28 cellular contexts compared by ENCODE assay signal in genomic region chr12:91129662-91130362, GRCh38. TPM values are rescaled to one million over a fixed set of nuclear protein-coding genes. Genes with fewer than 3 reads are reported as not detected.
"Had no signal": no experiment of that assay in that cellular context is flagged by ENCODE, and none has a peak within 500 bp of the region (broad histone marks: within the 10 kb centered on the region; RNA-seq: fewer than 3 reads in every experiment).

No MANE protein-coding gene starts in this region.

- H3K9me3 ChIP-seq: left ventricle myocardium inferior, neutrophil, pancreas, psoas muscle, right atrium auricular region, thyroid gland, upper lobe of right lung had no signal

- H3K4me3 Mint-ChIP-seq: activated CD4-positive, alpha-beta T cell treated with anti-CD3 and anti-CD28 coated beads, Interleukin-2, amount 10 ng/mL, durations not matched to agents 7 days and 5 days; activated T-cell treated with anti-CD3 and anti-CD28 coated beads, Interleukin-2, amount 50 U/mL, for 4 hours; dendritic cell treated with granulocyte-macrophage colony-stimulating factor and Interleukin-4, amounts not matched to agents 40 ng/mL and 50 ng/mL, for 4 days; natural killer cell; stimulated activated naive CD8-positive, alpha-beta T cell treated with anti-CD3 and anti-CD28 coated beads, Interleukin-15, Interleukin-2, amounts not matched to agents 100 ng/mL and 50 ng/mL, for 24 hours had no signal

- H3K36me3 Mint-ChIP-seq: natural killer cell had no signal

- H3K4me3 ChIP-seq: left ventricle myocardium inferior, pancreas, psoas muscle, right atrium auricular region, thyroid gland, upper lobe of right lung had no signal

- H3K27me3 Mint-ChIP-seq: activated CD4-positive, alpha-beta T cell treated with anti-CD3 and anti-CD28 coated beads, Interleukin-2, amount 10 ng/mL, durations not matched to agents 7 days and 5 days; dendritic cell treated with granulocyte-macrophage colony-stimulating factor and Interleukin-4, amounts not matched to agents 40 ng/mL and 50 ng/mL, for 4 days had no signal

- H3K4me1 ChIP-seq: left ventricle myocardium inferior, pancreas, psoas muscle, right atrium auricular region, thyroid gland, upper lobe of right lung had no signal

- H3K4me1 Mint-ChIP-seq: activated CD4-positive, alpha-beta T cell treated with anti-CD3 and anti-CD28 coated beads, Interleukin-2, amount 10 ng/mL, durations not matched to agents 7 days and 5 days; natural killer cell had no signal

- H3K27ac ChIP-seq: left ventricle myocardium inferior, neutrophil, pancreas, psoas muscle, right atrium auricular region, thyroid gland, upper lobe of right lung, VCaP had no signal

- H3K27me3 ChIP-seq: neutrophil, pancreas, right atrium auricular region, thyroid gland, upper lobe of right lung had no signal

- H3K9me3 Mint-ChIP-seq: activated CD4-positive, alpha-beta T cell treated with anti-CD3 and anti-CD28 coated beads, Interleukin-2, amount 10 ng/mL, durations not matched to agents 7 days and 5 days; activated T-cell treated with anti-CD3 and anti-CD28 coated beads, Interleukin-2, amount 50 U/mL, for 4 hours; activated T-helper 2 cell treated with anti-CD3 and anti-CD28 coated beads, Interferon-gamma antibody, Interleukin-2, Interleukin-4, amounts not matched to agents 10 μg/mL and 5 μg/mL and 100 μg/mL, durations not matched to agents 14 hours and 24 hours and 36 hours; stimulated activated naive CD8-positive, alpha-beta T cell treated with anti-CD3 and anti-CD28 coated beads, Interleukin-15, Interleukin-2, amounts not matched to agents 100 ng/mL and 50 ng/mL, for 24 hours had no signal

- H3K36me3 ChIP-seq: left ventricle myocardium inferior, neutrophil, pancreas, right atrium auricular region, thyroid gland, upper lobe of right lung had no signal

- ATAC-seq: activated T-cell treated with anti-CD3 and anti-CD28 coated beads, Interleukin-2, amount 50 U/mL, for 4 hours; natural killer cell; pancreas; psoas muscle; upper lobe of right lung had no signal

- DNase-seq: activated CD4-positive, alpha-beta T cell treated with anti-CD3 and anti-CD28 coated beads, Interleukin-2, amount 10 ng/mL, durations not matched to agents 7 days and 5 days; activated CD4-positive, CD25-positive, alpha-beta regulatory T cell treated with anti-CD3 and anti-CD28 coated beads, Interleukin-2, amount 50 U/mL, for 72 hours; activated CD8-positive, alpha-beta memory T cell treated with anti-CD3 and anti-CD28 coated beads for 24 hours; activated CD8-positive, alpha-beta memory T cell treated with anti-CD3 and anti-CD28 coated beads, Interleukin-2, amount 50 U/mL, for 48 hours; activated naive CD4-positive, alpha-beta T cell; activated T-cell treated with anti-CD3 and anti-CD28 coated beads, Interleukin-2, amount 50 U/mL, for 4 hours; effector CD4-positive, alpha-beta T cell; erythroblast; foreskin melanocyte; glutamatergic neuron; hippocampal formation; kidney glomerular epithelial cell; left ventricle myocardium inferior; natural killer cell; pancreas; psoas muscle; stimulated activated CD4-positive, alpha-beta T cell treated with anti-CD3 and anti-CD28 coated beads, Interleukin-1b, Interleukin-23, amount 100 ng/mL, for 48 hours; substantia nigra; thyroid gland; upper lobe of right lung had no signal

- H3K27ac Mint-ChIP-seq: activated CD4-positive, alpha-beta T cell treated with anti-CD3 and anti-CD28 coated beads, Interleukin-2, amount 10 ng/mL, durations not matched to agents 7 days and 5 days; activated T-helper 2 cell treated with anti-CD3 and anti-CD28 coated beads, Interferon-gamma antibody, Interleukin-2, Interleukin-4, amounts not matched to agents 10 μg/mL and 5 μg/mL and 100 μg/mL, durations not matched to agents 14 hours and 24 hours and 36 hours; dendritic cell treated with granulocyte-macrophage colony-stimulating factor and Interleukin-4, amounts not matched to agents 40 ng/mL and 50 ng/mL, for 4 days; natural killer cell; stimulated activated naive CD8-positive, alpha-beta T cell treated with anti-CD3 and anti-CD28 coated beads, Interleukin-15, Interleukin-2, amounts not matched to agents 100 ng/mL and 50 ng/mL, for 24 hours had no signal

RNA-seq across cellular contexts. Expression of gene LUM, which starts 18.5 kb away (rescaled TPM):
- total RNA-seq: activated CD4-positive, alpha-beta T cell treated with anti-CD3 and anti-CD28 coated beads, Interleukin-2, amount 10 ng/mL, durations not matched to agents 7 days and 5 days; activated T-helper 2 cell treated with anti-CD3 and anti-CD28 coated beads, Interferon-gamma antibody, Interleukin-2, Interleukin-4, amounts not matched to agents 10 μg/mL and 5 μg/mL and 100 μg/mL, durations not matched to agents 14 hours and 24 hours and 36 hours; lung microvascular endothelial cell; natural killer cell; T-helper 2 cell treated with Interferon-gamma antibody and Interleukin-4, amounts not matched to agents 100 ng/mL and 5 ng/mL, for 36 hours had no signal

RNA-seq across cellular contexts. Expression of gene DCN, which starts 52.8 kb away (rescaled TPM):
- total RNA-seq: activated CD4-positive, alpha-beta T cell treated with anti-CD3 and anti-CD28 coated beads, Interleukin-2, amount 10 ng/mL, durations not matched to agents 7 days and 5 days; activated T-helper 2 cell treated with anti-CD3 and anti-CD28 coated beads, Interferon-gamma antibody, Interleukin-2, Interleukin-4, amounts not matched to agents 10 μg/mL and 5 μg/mL and 100 μg/mL, durations not matched to agents 14 hours and 24 hours and 36 hours; T-helper 2 cell treated with Interferon-gamma antibody and Interleukin-4, amounts not matched to agents 100 ng/mL and 5 ng/mL, for 36 hours had no signal
